ENCODE assay signal across 1 cellular context in the genomic region with DNA sequence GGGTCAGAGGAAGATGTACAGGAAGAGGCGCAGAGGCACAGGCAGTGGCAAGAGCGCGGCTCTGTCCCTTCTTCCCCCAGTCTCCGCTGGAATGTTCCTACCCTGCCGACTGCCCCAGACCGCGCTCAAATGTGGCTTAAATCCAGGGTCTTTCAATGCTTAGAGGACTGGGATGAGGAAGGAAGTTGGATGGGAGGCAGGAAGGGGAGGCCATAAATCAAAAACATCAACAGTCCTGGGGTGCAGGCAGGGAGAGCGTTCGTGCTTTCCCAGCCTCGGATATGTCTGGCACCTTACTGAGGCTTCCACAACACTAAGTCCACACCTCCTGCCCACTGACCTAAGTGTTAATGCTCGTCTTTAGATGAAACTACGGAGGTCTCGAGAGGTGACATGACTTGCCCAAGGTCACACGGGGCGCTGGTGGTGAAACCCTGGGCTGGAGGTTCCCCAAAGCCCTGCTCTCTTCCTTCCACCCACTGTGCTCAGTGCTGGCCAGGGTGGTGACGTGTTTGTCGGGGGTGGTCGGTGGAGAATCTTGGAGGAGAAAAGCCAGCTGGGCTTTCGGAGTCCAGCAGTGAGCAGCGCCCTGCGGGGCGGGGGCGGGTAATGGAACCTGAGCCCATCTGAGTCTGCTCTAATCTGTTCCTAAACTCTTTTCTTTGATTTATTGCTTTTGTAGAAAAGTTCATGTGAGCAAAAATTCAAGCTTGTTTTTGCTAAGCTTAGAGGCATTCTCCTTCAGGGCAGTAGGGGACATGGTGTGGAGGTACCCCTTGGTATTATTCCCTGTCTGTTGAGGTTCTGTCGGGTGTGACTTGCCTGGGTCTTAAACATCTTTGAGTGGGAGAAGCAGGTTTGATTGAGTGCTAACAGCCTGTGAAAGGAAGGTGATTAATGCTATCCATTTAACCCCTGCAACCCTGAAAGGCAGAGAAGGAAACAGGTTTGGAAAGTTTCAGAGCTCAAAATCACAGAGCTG.
A peak's percentile ranks its signal among the peaks of the same experiment; 100 is the strongest.
TF ChIP-seq lines count a peak whose summit lies in the region.

No MANE protein-coding gene starts in this region.

TF ChIP-seq in IMR-90, 13 proteins besides CTCF, POLR2A, EP300 and RAD21 (continued from another document):
- TF ChIP-seq, protein P1, sequence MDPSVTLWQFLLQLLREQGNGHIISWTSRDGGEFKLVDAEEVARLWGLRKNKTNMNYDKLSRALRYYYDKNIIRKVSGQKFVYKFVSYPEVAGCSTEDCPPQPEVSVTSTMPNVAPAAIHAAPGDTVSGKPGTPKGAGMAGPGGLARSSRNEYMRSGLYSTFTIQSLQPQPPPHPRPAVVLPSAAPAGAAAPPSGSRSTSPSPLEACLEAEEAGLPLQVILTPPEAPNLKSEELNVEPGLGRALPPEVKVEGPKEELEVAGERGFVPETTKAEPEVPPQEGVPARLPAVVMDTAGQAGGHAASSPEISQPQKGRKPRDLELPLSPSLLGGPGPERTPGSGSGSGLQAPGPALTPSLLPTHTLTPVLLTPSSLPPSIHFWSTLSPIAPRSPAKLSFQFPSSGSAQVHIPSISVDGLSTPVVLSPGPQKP (IDR thresholded peaks at IDR 0.05; ENCODE audit: borderline replicate concordance, low read depth, low read length): no peak
- TF ChIP-seq, protein P2, sequence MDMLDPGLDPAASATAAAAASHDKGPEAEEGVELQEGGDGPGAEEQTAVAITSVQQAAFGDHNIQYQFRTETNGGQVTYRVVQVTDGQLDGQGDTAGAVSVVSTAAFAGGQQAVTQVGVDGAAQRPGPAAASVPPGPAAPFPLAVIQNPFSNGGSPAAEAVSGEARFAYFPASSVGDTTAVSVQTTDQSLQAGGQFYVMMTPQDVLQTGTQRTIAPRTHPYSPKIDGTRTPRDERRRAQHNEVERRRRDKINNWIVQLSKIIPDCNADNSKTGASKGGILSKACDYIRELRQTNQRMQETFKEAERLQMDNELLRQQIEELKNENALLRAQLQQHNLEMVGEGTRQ (IDR thresholded peaks at IDR 0.05; ENCODE audit: low read depth, low read length): no peak
- peak; percentile 35; the same call in 1 of the 2 replicates for TF ChIP-seq CEBPB (IDR thresholded peaks at IDR 0.05; ENCODE audit: low read depth, low read length)
- TF ChIP-seq RCOR1 (IDR thresholded peaks at IDR 0.05; ENCODE audit: insufficient replicate concordance, low read length): peak; percentile 60
- TF ChIP-seq MXI1 (IDR thresholded peaks at IDR 0.05; ENCODE audit: borderline replicate concordance, low read depth, low read length): no peak
- 0 out of 2 replicates have a peak, but pooled peaks have one; percentile 3 for TF ChIP-seq BHLHE40 (IDR thresholded peaks at IDR 0.05; ENCODE audit: low read depth, low read length)
- TF ChIP-seq FOS (IDR thresholded peaks at IDR 0.05; ENCODE audit: low read depth, low read length): no peak
